ENCODE assay signal across 1 cellular context in genomic region chr11:73661035-73661628, GRCh38.
TF ChIP-seq lines count a peak whose summit lies in the region.

No MANE protein-coding gene starts in this region.

TF ChIP-seq in K562, 482 proteins besides CTCF, POLR2A, EP300 and RAD21 (continued from another document and continues in another):
- TF ChIP-seq TBP (optimal IDR thresholded peaks at IDR 0.05; ENCODE audit: low read depth, low read length) (peak; percentile 35), ZNF830 (CRISPR knock-in tag; IDR thresholded peaks at IDR 0.05) (0 out of 2 replicates have a peak, but pooled peaks have one; percentile 29), BRF2 (IDR thresholded peaks at IDR 0.05; ENCODE audit: borderline replicate concordance, insufficient read depth, insufficient read length) (no peak), NEUROD1 (IDR thresholded peaks at IDR 0.05; ENCODE audit: borderline replicate concordance, low read depth, low read length, partially characterized antibody) (no peak), CTBP1 (IDR thresholded peaks at IDR 0.05; ENCODE audit: borderline replicate concordance) (peak; percentile 35; the same call in 1 of the 2 replicates), ZBTB7A (IDR thresholded peaks at IDR 0.05; ENCODE audit: borderline replicate concordance, control insufficient read depth, low read depth, low read length) (no peak), NFRKB (IDR thresholded peaks at IDR 0.05; ENCODE audit: low read depth) (no peak), NFXL1 (CRISPR knock-in tag; IDR thresholded peaks at IDR 0.05) (no peak), HNRNPLL (IDR thresholded peaks at IDR 0.05; ENCODE audit: low read depth, low read length, poor library complexity, severe bottlenecking) (peak; percentile 12), JUN (IDR thresholded peaks at IDR 0.05; ENCODE audit: borderline replicate concordance, low read depth, low read length) (0 out of 2 replicates have a peak, but pooled peaks have one; percentile 9), JUN (CRISPR knock-in tag; IDR thresholded peaks at IDR 0.05; ENCODE audit: borderline replicate concordance) (no peak), PURB (CRISPR knock-in tag; IDR thresholded peaks at IDR 0.05; ENCODE audit: low read depth) (no peak), ZNF609 (CRISPR knock-in tag; IDR thresholded peaks at IDR 0.05; ENCODE audit: borderline replicate concordance) (no peak), ZNF280B (CRISPR knock-in tag; IDR thresholded peaks at IDR 0.05) (no peak), ZFX (CRISPR knock-in tag; IDR thresholded peaks at IDR 0.05) (no peak), PTRF (tag; IDR thresholded peaks at IDR 0.05) (no peak), USF1 (CRISPR knock-in tag; IDR thresholded peaks at IDR 0.05) (peak; percentile 51; the same call in 1 of the 2 replicates), ZNF778 (CRISPR knock-in tag; IDR thresholded peaks at IDR 0.05) (no peak), RCOR1 (IDR thresholded peaks at IDR 0.05; ENCODE audit: borderline replicate concordance in 1 of 2, low read depth in 2 of 2, low read length in 2 of 2) (peak in 1 of 2 experiments; percentile 70; a peak in 2 of 4 replicates), MEF2A (IDR thresholded peaks at IDR 0.05; ENCODE audit: control insufficient read depth, low read depth, low read length) (no peak), ZNF12 (CRISPR knock-in tag; IDR thresholded peaks at IDR 0.05) (no peak), MYBL2 (IDR thresholded peaks at IDR 0.05; ENCODE audit: low read depth) (no peak), MYBL2 (CRISPR knock-in tag; IDR thresholded peaks at IDR 0.05; ENCODE audit: borderline replicate concordance) (no peak), WHSC1 (IDR thresholded peaks at IDR 0.05; ENCODE audit: low read length) (no peak), ZNF134 (CRISPR knock-in tag; conservative IDR thresholded peaks at IDR 0.05) (no peak), CBFB (CRISPR knock-in tag; IDR thresholded peaks at IDR 0.05) (peak; percentile 96), HOXB6 (CRISPR knock-in tag; IDR thresholded peaks at IDR 0.05; ENCODE audit: borderline replicate concordance) (no peak), NFIC (IDR thresholded peaks at IDR 0.05) (0 out of 2 replicates have a peak, but pooled peaks have one; percentile 3), ZNF311 (CRISPR knock-in tag; IDR thresholded peaks at IDR 0.05) (no peak), CBX1 (IDR thresholded peaks at IDR 0.05; ENCODE audit: low read depth) (no peak), FOXP1 (CRISPR knock-in tag; IDR thresholded peaks at IDR 0.05) (peak; percentile 56; the same call in 1 of the 2 replicates), TFAP4 (CRISPR knock-in tag; IDR thresholded peaks at IDR 0.05; ENCODE audit: borderline replicate concordance) (peak; percentile 56; the same call in 1 of the 2 replicates), SUPT5H (IDR thresholded peaks at IDR 0.05) (no peak), NFE2L1 (tag; IDR thresholded peaks at IDR 0.05; ENCODE audit: borderline replicate concordance, low read depth) (no peak), RBM39 (optimal IDR thresholded peaks at IDR 0.05; ENCODE audit: low read depth, low read length) (no peak), TBL1XR1 (IDR thresholded peaks at IDR 0.05; ENCODE audit: low read length in 2 of 2) (peak in 1 of 2 experiments; percentile 51; a peak in 2 of 4 replicates), ESRRA (IDR thresholded peaks at IDR 0.05; ENCODE audit: borderline replicate concordance, low read depth) (peak; percentile 87; the same call in 1 of the 2 replicates), PREB (CRISPR knock-in tag; IDR thresholded peaks at IDR 0.05) (no peak), MAFK (IDR thresholded peaks at IDR 0.05; ENCODE audit: low read length) (no peak), XRCC5 (IDR thresholded peaks at IDR 0.05; ENCODE audit: low read depth, low read length) (peak; percentile 80; the same call in 1 of the 2 replicates), NR2C2 (CRISPR knock-in tag; IDR thresholded peaks at IDR 0.05) (peak; percentile 7; the same call in 1 of the 2 replicates), NR2C2 (tag; IDR thresholded peaks at IDR 0.05) (no peak), BHLHE40 (IDR thresholded peaks at IDR 0.05; ENCODE audit: low read length) (peak; percentile 42), ARID2 (IDR thresholded peaks at IDR 0.05) (peak; percentile 85), DEAF1 (CRISPR knock-in tag; IDR thresholded peaks at IDR 0.05) (peak; percentile 93), RBM14 (IDR thresholded peaks at IDR 0.05; ENCODE audit: borderline replicate concordance, insufficient read depth, low read depth, low read length) (no peak), SMC3 (conservative IDR thresholded peaks at IDR 0.05; ENCODE audit: insufficient read depth, low read depth, low read length) (peak; percentile 97), CXXC5 (CRISPR knock-in tag; IDR thresholded peaks at IDR 0.05) (no peak), ETV6 (IDR thresholded peaks at IDR 0.05; ENCODE audit: borderline replicate concordance in 1 of 2, low read depth in 2 of 2, low read length in 1 of 2) (no peak), ETV6 (CRISPR knock-in tag; IDR thresholded peaks at IDR 0.05; ENCODE audit: borderline replicate concordance) (no peak), MCM5 (IDR thresholded peaks at IDR 0.05; ENCODE audit: low read depth) (no peak), ERF (CRISPR knock-in tag; IDR thresholded peaks at IDR 0.05) (0 out of 2 replicates have a peak, but pooled peaks have one; percentile 44), ZNF644 (tag; IDR thresholded peaks at IDR 0.05; ENCODE audit: low read depth) (no peak), ZBTB33 (CRISPR knock-in tag; IDR thresholded peaks at IDR 0.05) (peak; percentile 96), JUND (IDR thresholded peaks at IDR 0.05; ENCODE audit: borderline replicate concordance, low read depth, low read length) (0 out of 2 replicates have a peak, but pooled peaks have one; percentile 48), JUND (tag; IDR thresholded peaks at IDR 0.05; ENCODE audit: borderline replicate concordance, low read depth, low read length) (no peak), KLF10 (CRISPR knock-in tag; IDR thresholded peaks at IDR 0.05) (no peak), BRD9 (IDR thresholded peaks at IDR 0.05; ENCODE audit: low read depth, partially characterized antibody) (no peak), SRF (CRISPR knock-in tag; IDR thresholded peaks at IDR 0.05) (no peak), KDM4B (IDR thresholded peaks at IDR 0.05; ENCODE audit: borderline replicate concordance in 2 of 2, low read depth in 1 of 2) (0 out of 4 replicates have a peak, but pooled peaks of 1 of the 2 experiments have one; percentile 52)
